ENCODE assay signal across 17 cellular contexts in genomic region chr2:2270808-2271415, GRCh38.
A peak's percentile ranks its signal among the peaks of the same experiment; 100 is the strongest.
DNase-seq lines count a peak whose midpoint lies in the region; ATAC-seq and TF ChIP-seq lines count a peak whose summit lies in the region.
"Had no signal": no experiment of that assay in that cellular context is flagged by ENCODE, and none has a peak within 500 bp of the region (broad histone marks: within the 10 kb centered on the region; RNA-seq: fewer than 3 reads in every experiment).

No MANE protein-coding gene starts in this region.

- no peak for ATAC-seq in SK-N-SH treated with all-trans-retinoic acid at 6 μM for 48 hours
- ATAC-seq: activated T-cell treated with anti-CD3 and anti-CD28 coated beads, Interleukin-2, amount 50 U/mL, for 72 hours; HCT116 had no signal

- DNase-seq in SK-N-SH, result no peak
- peak; percentile 69 for DNase-seq in M059J (ENCODE audit: low read depth)
- peak; percentile 42 to 64 for DNase-seq in foreskin fibroblast
- no peak for DNase-seq in suprapubic skin (ENCODE audit: low spot score in 2 of 2)
- no peak for DNase-seq in brain microvascular endothelial cell
- no peak for DNase-seq in RKO (ENCODE audit: low spot score)
- DNase-seq in D341Med (ENCODE audit: low spot score), result no peak
- DNase-seq: 8988T; activated CD4-positive, CD25-positive, alpha-beta regulatory T cell; activated naive CD8-positive, alpha-beta T cell treated with anti-CD3 and anti-CD28 coated beads for 36 hours; activated T-cell treated with anti-CD3 and anti-CD28 coated beads, Interleukin-2, amount 50 U/mL, for 72 hours; IMR-90 had no signal

- H2AFZ ChIP-seq in SK-N-SH (ENCODE audit: low read depth), result peak overlapping the region; percentile 26; the same call in 1 of the 2 replicates

- CTCF ChIA-PET in SK-N-SH (lab: Yijun Ruan, JAX), result interaction anchor here (0.6 to 3.2 kb wide), 16 partner anchors 10 to 416 kb away, joined by 3 to 15 read pairs (median 4); no protein-coding TSS in a partner anchor

- 67% methylated on average over 16 of the region's 16 CpGs for WGBS in SK-N-SH (ENCODE audit: low lambda C conversion rate)
- 77% methylated on average over 15 of the region's 16 CpGs for WGBS in suprapubic skin

- TF ChIP-seq POLR2A in suprapubic skin (IDR thresholded peaks at IDR 0.05), result no peak

- peak overlapping the region; percentile 30 for H3K4me2 ChIP-seq in SK-N-SH

- no peaks in the 10 kb centered on the region for H3K36me3 ChIP-seq in SK-N-SH (replicated peaks in 1 of 2; ENCODE audit: control insufficient read depth in 1 of 2, insufficient read depth in 2 of 2, low read length in 1 of 2)
- no peaks in the 10 kb centered on the region for H3K36me3 ChIP-seq in suprapubic skin
- no peaks in the 10 kb centered on the region for H3K36me3 ChIP-seq in brain microvascular endothelial cell (replicated peaks)
- H3K36me3 ChIP-seq: MG63, SJCRH30 had no signal

- POLR2A ChIA-PET in SK-N-SH (lab: Yijun Ruan, JAX), result interaction anchor here (0.6 to 3.0 kb wide), 5 partner anchors 55 to 576 kb away, joined by 3 to 12 read pairs (median 3); partner anchors contain the start of gene MYT1L

- peaks cover 12 to 42% of the 10 kb centered on the region in 2 experiments; a peak in 3 of 4 replicates for H3K4me1 ChIP-seq in SK-N-SH (ENCODE audit: control insufficient read depth in 1 of 2, insufficient read depth in 2 of 2, low read depth in 1 of 2, low read length in 1 of 2)
- peaks cover 7% of the 10 kb centered on the region for H3K4me1 ChIP-seq in suprapubic skin
- H3K4me1 ChIP-seq: SJCRH30 had no signal

- no peaks in the 10 kb centered on the region for H3F3A ChIP-seq in SK-N-SH (replicated peaks; ENCODE audit: insufficient read depth)

- TF ChIP-seq EP300 in SK-N-SH (IDR thresholded peaks at IDR 0.05; ENCODE audit: borderline replicate concordance in 1 of 2, low read depth in 1 of 2, low read length in 1 of 2), result no peak
- no peak for TF ChIP-seq EP300 in suprapubic skin (IDR thresholded peaks at IDR 0.05)

- H3K9me3 ChIP-seq in SK-N-SH, result no peaks in the 10 kb centered on the region
- H3K9me3 ChIP-seq in suprapubic skin, result no peaks in the 10 kb centered on the region
- H3K9me3 ChIP-seq: MG63, SJCRH30 had no signal

- no peaks in the 10 kb centered on the region for H3K9me2 ChIP-seq in SK-N-SH

- H3K27me3 ChIP-seq in SK-N-SH (ENCODE audit: insufficient read depth) (no peaks in the 10 kb centered on the region), suprapubic skin (no peaks in the 10 kb centered on the region), brain microvascular endothelial cell (replicated peaks) (no peaks in the 10 kb centered on the region)
- H3K27me3 ChIP-seq: MG63, SJCRH30 had no signal

- TF ChIP-seq RAD21 in SK-N-SH (IDR thresholded peaks at IDR 0.05; ENCODE audit: low read length), result no peak

- H3K27ac ChIP-seq in SK-N-SH (ENCODE audit: low read depth in 2 of 2, low read length in 1 of 2) (peak overlapping the region; percentile 71 to 95), suprapubic skin (peak overlapping the region; percentile 11), brain microvascular endothelial cell (no peak overlapping the region)
- H3K27ac ChIP-seq: HL-60, SJCRH30 had no signal

- in situ Hi-C loops in brain microvascular endothelial cell (cut with HindIII; ENCODE audit: low pct_ligation_motif_present, low sequenced_read_pairs), result no loop called here

- H3K4me3 ChIP-seq in SK-N-SH (ENCODE audit: low read depth in 2 of 2, low read length in 1 of 2) (no peak overlapping the region), foreskin fibroblast (ENCODE audit: low read depth in 1 of 2, low read length in 2 of 2) (no peak overlapping the region), suprapubic skin (no peak overlapping the region), brain microvascular endothelial cell (ENCODE audit: low read depth, low read length) (no peak overlapping the region)
- H3K4me3 ChIP-seq: MG63, SJCRH30 had no signal

- peak overlapping the region; percentile 42 for H3K9ac ChIP-seq in SK-N-SH

- H3K79me2 ChIP-seq in SK-N-SH (ENCODE audit: insufficient read depth), result no peaks in the 10 kb centered on the region

- no peaks in the 10 kb centered on the region for H4K20me1 ChIP-seq in SK-N-SH (ENCODE audit: insufficient read depth)

- TF ChIP-seq CTCF in SK-N-SH (IDR thresholded peaks at IDR 0.05) (no peak), foreskin fibroblast (IDR thresholded peaks at IDR 0.05; ENCODE audit: low read depth, low read length) (no peak), suprapubic skin (IDR thresholded peaks at IDR 0.05) (no peak), brain microvascular endothelial cell (IDR thresholded peaks at IDR 0.05; ENCODE audit: low read depth, low read length, missing control alignments) (no peak)

TF ChIP-seq in SK-N-SH, 30 proteins besides CTCF, POLR2A, EP300 and RAD21 (continues in another document):
- TF ChIP-seq USF1 (IDR thresholded peaks at IDR 0.05; ENCODE audit: borderline replicate concordance, low read depth) (no peak), RXRA (IDR thresholded peaks at IDR 0.05; ENCODE audit: borderline replicate concordance, low read depth) (no peak), IRF3 (IDR thresholded peaks at IDR 0.05; ENCODE audit: low read depth, low read length) (no peak)

TF ChIP-seq in SK-N-SH treated with all-trans-retinoic acid at 6 μM for 48 hours, 23 proteins besides CTCF, POLR2A, EP300 and RAD21:
- TF ChIP-seq GLIS3 (CRISPR knock-in tag; IDR thresholded peaks at IDR 0.05), result no peak
- TF ChIP-seq POU6F1 (CRISPR knock-in tag; IDR thresholded peaks at IDR 0.05; ENCODE audit: borderline replicate concordance, low read depth), result no peak
- TF ChIP-seq ZFP30 (CRISPR knock-in tag; IDR thresholded peaks at IDR 0.05), result no peak

Comparison
In these comparisons a context has a peak if more than half of its experiments do, and no peak if none do; other contexts are left out.
1. DNase-seq: peak in M059J (single experiment) and foreskin fibroblast (2 of 2); none in SK-N-SH (single experiment), suprapubic skin (0 of 2), brain microvascular endothelial cell (single experiment), RKO (single experiment) and D341Med (single experiment).